ENCODE assay signal across 21 cellular contexts in genomic region chr5:63155310-63155631, GRCh38.
DNase-seq lines count a peak whose midpoint lies in the region; ATAC-seq, FAIRE-seq and TF ChIP-seq lines count a peak whose summit lies in the region.
"Had no signal": no experiment of that assay in that cellular context is flagged by ENCODE, and none has a peak within 500 bp of the region (broad histone marks: within the 10 kb centered on the region; RNA-seq: fewer than 3 reads in every experiment).

No MANE protein-coding gene starts in this region.

- no peaks in the 10 kb centered on the region for H3K36me3 ChIP-seq in right lobe of liver
- H3K36me3 ChIP-seq in HepG2 (replicated peaks in 1 of 2; ENCODE audit: control insufficient read depth in 1 of 2, insufficient read depth in 2 of 2, low read length in 2 of 2), result no peaks in the 10 kb centered on the region
- no peaks in the 10 kb centered on the region for H3K36me3 ChIP-seq in hepatocyte (replicated peaks; ENCODE audit: insufficient read depth, low read depth)
- H3K36me3 ChIP-seq in trophoblast cell (ENCODE audit: control insufficient read depth in 1 of 2, insufficient read depth in 2 of 2, low read length in 2 of 2), result no peaks in the 10 kb centered on the region
- H3K36me3 ChIP-seq in colonic mucosa, result no peaks in the 10 kb centered on the region
- H3K36me3 ChIP-seq: BLaER1 treated with 17β-estradiol and CSF1 and Interleukin-3, amounts not matched to agents 10 nM and 100 nM; HAP-1 had no signal

- no peak overlapping the region for H2AK5ac ChIP-seq in trophoblast cell (ENCODE audit: low read length)

- no peak overlapping the region for H3K14ac ChIP-seq in trophoblast cell (ENCODE audit: low read length)

- no peak overlapping the region for H2BK120ac ChIP-seq in trophoblast cell (ENCODE audit: insufficient read depth, low read length, poor library complexity)

- H2AFZ ChIP-seq in HepG2 (ENCODE audit: low read length) (no peak overlapping the region), hepatocyte (no peak overlapping the region), trophoblast cell (ENCODE audit: insufficient read depth, low read length, poor library complexity) (no peak overlapping the region)
- H2AFZ ChIP-seq: GM23248 had no signal

- no peak overlapping the region for H2BK5ac ChIP-seq in trophoblast cell (ENCODE audit: low read depth, low read length, poor library complexity)

- H3K4me3 ChIP-seq in right lobe of liver (peak overlapping the region; percentile 7 to 41 (median 37)), HepG2 (replicated peaks in 1 of 3; ENCODE audit: insufficient read depth in 1 of 3, low read depth in 2 of 3, low read length in 3 of 3) (no peak overlapping the region), hepatocyte (no peak overlapping the region), trophoblast cell (ENCODE audit: low read depth, low read length) (no peak overlapping the region), colonic mucosa (no peak overlapping the region)
- H3K4me3 ChIP-seq: BLaER1 treated with 17β-estradiol and CSF1 and Interleukin-3, amounts not matched to agents 10 nM and 100 nM; GM23248; HAP-1 had no signal

- 47% methylated on average over 2 of the region's 2 CpGs for WGBS in right lobe of liver (ENCODE audit: insufficient coverage, low coverage, low lambda C conversion rate, missing lambda C conversion rate)
- WGBS in HepG2 (ENCODE audit: low lambda C conversion rate), result 0% methylated on average over 1 of the region's 2 CpGs
- 69% methylated on average over 2 of the region's 2 CpGs for WGBS in hepatocyte (ENCODE audit: low lambda C conversion rate, missing lambda C conversion rate)
- WGBS in trophoblast cell (ENCODE audit: extremely low coverage, insufficient coverage, insufficient read length), result no CpG with 5 or more reads among the region's 2 CpGs

- H3K27ac ChIP-seq in right lobe of liver (peak overlapping the region in 2 of 3 donors; percentile 27 to 57), HepG2 (ENCODE audit: extremely low read length, insufficient read depth, low read length) (no peak overlapping the region), hepatocyte (peak overlapping the region; percentile 57), trophoblast cell (ENCODE audit: low read depth, low read length) (no peak overlapping the region), colonic mucosa (no peak overlapping the region)
- H3K27ac ChIP-seq in CD4-positive, alpha-beta T cell (ENCODE audit: low read depth, low read length), result no peak overlapping the region
- H3K27ac ChIP-seq: BLaER1 treated with 17β-estradiol and CSF1 and Interleukin-3, amounts not matched to agents 10 nM and 100 nM; GM23248; HL-60 had no signal

- POLR2A ChIA-PET in HepG2 (lab: Yijun Ruan, JAX), result no interaction called here
- POLR2A ChIA-PET in CD4-positive, alpha-beta T cell (lab: Charles Lee), result interaction anchor here (0.5 kb wide), 1 partner anchor 20 kb away, joined by 3 read pairs; no protein-coding TSS in a partner anchor

- DNase-seq in right lobe of liver (no peak), HepG2 (ENCODE audit: low spot score) (no peak), hepatocyte (ENCODE audit: low spot score) (no peak), trophoblast cell (peak; percentile 27 to 56), colonic mucosa (no peak), RKO (ENCODE audit: low spot score) (no peak)
- no peak for DNase-seq in CD4-positive, alpha-beta T cell
- DNase-seq: 8988T; CD8-positive, alpha-beta memory T cell; COR-L47; DMS153; DMS79; GDM1; GM23248; IMR-90 had no signal

- in situ Hi-C loops in HepG2 (cut with HindIII; ENCODE audit: extremely low pct_ligation_motif_present, low pct_unique_long_range_greater_than_20kb), result no loop called here

- no peak overlapping the region for H4K91ac ChIP-seq in trophoblast cell (ENCODE audit: low read depth, low read length)

- intact Hi-C loops in right lobe of liver (cut with DNase I) (no loop called here), HepG2 (cut with micrococcal nuclease; ENCODE audit: unreplicated experiment) (no loop called here), colonic mucosa (cut with DNase I) (no loop called here)
- intact Hi-C loops in CD4-positive, alpha-beta T cell (cut with DNase I, micrococcal nuclease), result no loop called here

- no peaks in the 10 kb centered on the region for H3K9me3 Mint-ChIP-seq in CD4-positive, alpha-beta T cell

- TF ChIP-seq CTCF in right lobe of liver (IDR thresholded peaks at IDR 0.05) (no peak), HepG2 (CRISPR knock-in tag; IDR thresholded peaks at IDR 0.05) (no peak), hepatocyte (IDR thresholded peaks at IDR 0.05; ENCODE audit: poor library complexity) (no peak), colonic mucosa (IDR thresholded peaks at IDR 0.05) (no peak)
- no peak for TF ChIP-seq CTCF in CD4-positive, alpha-beta T cell (IDR thresholded peaks at IDR 0.05)

- H3K79me2 ChIP-seq in HepG2 (ENCODE audit: insufficient read depth, low read length) (no peaks in the 10 kb centered on the region), hepatocyte (no peaks in the 10 kb centered on the region), trophoblast cell (ENCODE audit: control insufficient read depth, insufficient read depth, low read length, poor library complexity) (no peaks in the 10 kb centered on the region)

- no peak for FAIRE-seq in HepG2 (lab: Jason Lieb, UNC)
- FAIRE-seq: GM12892, GM18507 had no signal

- no peak overlapping the region for H3K4me3 Mint-ChIP-seq in CD4-positive, alpha-beta T cell
- H3K4me3 Mint-ChIP-seq: B cell; CD8-positive, alpha-beta memory T cell had no signal

- BruUV-seq in HepG2 (replicated peaks; lab: Mats Ljungman, UMichigan), result no TSS peak

- no peak overlapping the region for H3K23ac ChIP-seq in trophoblast cell (ENCODE audit: low read length)

- no peaks in the 10 kb centered on the region for H3K9me3 ChIP-seq in right lobe of liver
- no peaks in the 10 kb centered on the region for H3K9me3 ChIP-seq in HepG2 (ENCODE audit: low read length)
- H3K9me3 ChIP-seq in hepatocyte (ENCODE audit: low read depth), result no peaks in the 10 kb centered on the region
- H3K9me3 ChIP-seq in trophoblast cell (ENCODE audit: insufficient read depth, low read depth, low read length), result peaks cover 2% of the 10 kb centered on the region
- no peaks in the 10 kb centered on the region for H3K9me3 ChIP-seq in colonic mucosa
- no peaks in the 10 kb centered on the region for H3K9me3 ChIP-seq in CD4-positive, alpha-beta T cell (ENCODE audit: control insufficient read depth, low read length)
- H3K9me3 ChIP-seq: HAP-1 had no signal

- H3K79me1 ChIP-seq in trophoblast cell (ENCODE audit: low read length), result no peaks in the 10 kb centered on the region

- no peak overlapping the region for H4K12ac ChIP-seq in trophoblast cell (ENCODE audit: low read depth, low read length)

- no peaks in the 10 kb centered on the region for H3K27me3 Mint-ChIP-seq in CD4-positive, alpha-beta T cell
- H3K27me3 Mint-ChIP-seq: B cell; CD8-positive, alpha-beta memory T cell had no signal

- no peaks in the 10 kb centered on the region for H3K27me3 ChIP-seq in right lobe of liver
- H3K27me3 ChIP-seq in HepG2 (ENCODE audit: control insufficient read depth in 1 of 2, insufficient read depth in 2 of 2, low read length in 2 of 2), result no peaks in the 10 kb centered on the region
- H3K27me3 ChIP-seq in hepatocyte, result no peaks in the 10 kb centered on the region
- no peaks in the 10 kb centered on the region for H3K27me3 ChIP-seq in trophoblast cell (ENCODE audit: insufficient read depth, low read length)
- H3K27me3 ChIP-seq in colonic mucosa, result no peaks in the 10 kb centered on the region
- no peaks in the 10 kb centered on the region for H3K27me3 ChIP-seq in CD4-positive, alpha-beta T cell (ENCODE audit: control insufficient read depth, insufficient read depth, low read length)
- H3K27me3 ChIP-seq: BLaER1 treated with 17β-estradiol and CSF1 and Interleukin-3, amounts not matched to agents 10 nM and 100 nM had no signal

- H3K4ac ChIP-seq in trophoblast cell (ENCODE audit: low read depth, low read length), result no peak overlapping the region

- no peak for TF ChIP-seq EP300 in HepG2 (IDR thresholded peaks at IDR 0.05; ENCODE audit: low read depth in 2 of 2, low read length in 2 of 2)
- TF ChIP-seq EP300 in HepG2 (CRISPR knock-in tag; IDR thresholded peaks at IDR 0.05; ENCODE audit: borderline replicate concordance), result no peak

- no peaks in the 10 kb centered on the region for H3K36me3 Mint-ChIP-seq in CD4-positive, alpha-beta T cell (ENCODE audit: low read depth)
- H3K36me3 Mint-ChIP-seq: CD8-positive, alpha-beta memory T cell had no signal

- H4K20me1 ChIP-seq in HepG2 (ENCODE audit: insufficient read depth, low read length), result no peaks in the 10 kb centered on the region
- no peaks in the 10 kb centered on the region for H4K20me1 ChIP-seq in hepatocyte (ENCODE audit: insufficient read depth, poor library complexity, severe bottlenecking)
- H4K20me1 ChIP-seq: BLaER1 treated with 17β-estradiol and CSF1 and Interleukin-3, amounts not matched to agents 10 nM and 100 nM had no signal

- H3K18ac ChIP-seq in trophoblast cell (ENCODE audit: low read length), result no peak overlapping the region

- no peaks in the 10 kb centered on the region for H3K9me2 ChIP-seq in hepatocyte (replicated peaks; ENCODE audit: insufficient read depth)

- ATAC-seq in right lobe of liver (peak; percentile 10 to 61 (median 22)), HepG2 (no peak)
- ATAC-seq in CD4-positive, alpha-beta T cell (ENCODE audit: poor library complexity), result no peak

- TF ChIP-seq POLR2A in right lobe of liver (IDR thresholded peaks at IDR 0.05) (no peak), HepG2 (IDR thresholded peaks at IDR 0.05; ENCODE audit: insufficient read depth in 1 of 2, low read depth in 2 of 2, low read length in 2 of 2) (no peak)

- no peaks in the 10 kb centered on the region for H3K4me1 Mint-ChIP-seq in CD4-positive, alpha-beta T cell (ENCODE audit: low read depth)
- H3K4me1 Mint-ChIP-seq: B cell; CD8-positive, alpha-beta memory T cell had no signal

- no peak overlapping the region for H3K9ac ChIP-seq in HepG2 (ENCODE audit: insufficient read depth, low read depth, low read length)
- H3K9ac ChIP-seq in trophoblast cell (ENCODE audit: low read length), result no peak overlapping the region
- H3K9ac ChIP-seq in colonic mucosa (ENCODE audit: low read depth in 2 of 2, low read length in 2 of 2), result no peak overlapping the region
- H3K9ac ChIP-seq: BLaER1 treated with 17β-estradiol and CSF1 and Interleukin-3, amounts not matched to agents 10 nM and 100 nM; GM23248 had no signal

- H4K8ac ChIP-seq in trophoblast cell (ENCODE audit: low read depth, low read length), result no peak overlapping the region

- no peak for TF ChIP-seq RAD21 in HepG2 (CRISPR knock-in tag; IDR thresholded peaks at IDR 0.05)

- H3K27ac Mint-ChIP-seq in CD4-positive, alpha-beta T cell, result no peak overlapping the region
- H3K27ac Mint-ChIP-seq: B cell; CD8-positive, alpha-beta memory T cell had no signal

- H3K4me2 ChIP-seq in HepG2 (ENCODE audit: low read depth, low read length) (no peak overlapping the region), hepatocyte (no peak overlapping the region), trophoblast cell (ENCODE audit: low read length) (no peak overlapping the region)
- H3K4me2 ChIP-seq: BLaER1 treated with 17β-estradiol and CSF1 and Interleukin-3, amounts not matched to agents 10 nM and 100 nM had no signal

- CTCF ChIA-PET in HepG2 (lab: Yijun Ruan, JAX; ENCODE audit: low intra/inter-chr PET ratio, low total read pairs), result no interaction called here
- CTCF ChIA-PET in CD4-positive, alpha-beta T cell (lab: Charles Lee), result no interaction called here

- H3K4me1 ChIP-seq in right lobe of liver (peaks cover 0 to 7% (median 2%) of the 10 kb centered on the region in 4 donors), HepG2 (ENCODE audit: insufficient read depth, low read length) (no peaks in the 10 kb centered on the region), hepatocyte (ENCODE audit: insufficient read depth) (no peaks in the 10 kb centered on the region), trophoblast cell (ENCODE audit: control insufficient read depth in 1 of 2, insufficient read depth in 2 of 2, low read length in 2 of 2) (no peaks in the 10 kb centered on the region), colonic mucosa (no peaks in the 10 kb centered on the region)
- H3K4me1 ChIP-seq: BLaER1 treated with 17β-estradiol and CSF1 and Interleukin-3, amounts not matched to agents 10 nM and 100 nM; HAP-1 had no signal

- H2BK12ac ChIP-seq in trophoblast cell (ENCODE audit: low read length), result no peak overlapping the region

Comparison
In these comparisons a context has a peak if more than half of its experiments do, and no peak if none do; other contexts are left out.
1. ATAC-seq: peak in right lobe of liver (4 of 4); none in HepG2 (single experiment) and CD4-positive, alpha-beta T cell (single experiment).
2. H3K27ac ChIP-seq: peak in right lobe of liver (2 of 3) and hepatocyte (single experiment); none in HepG2 (single experiment), trophoblast cell (single experiment), colonic mucosa (single experiment) and CD4-positive, alpha-beta T cell (single experiment).
3. H3K4me3 ChIP-seq: peak in right lobe of liver (3 of 3); none in HepG2 (0 of 3), hepatocyte (single experiment), trophoblast cell (single experiment) and colonic mucosa (single experiment).
4. DNase-seq: peak in trophoblast cell (2 of 2); none in right lobe of liver (0 of 3), HepG2 (single experiment), hepatocyte (single experiment), colonic mucosa (single experiment), CD4-positive, alpha-beta T cell (0 of 10) and RKO (single experiment).